Comparison of ENCODE assay signal across 8 cellular contexts in the genomic region with DNA sequence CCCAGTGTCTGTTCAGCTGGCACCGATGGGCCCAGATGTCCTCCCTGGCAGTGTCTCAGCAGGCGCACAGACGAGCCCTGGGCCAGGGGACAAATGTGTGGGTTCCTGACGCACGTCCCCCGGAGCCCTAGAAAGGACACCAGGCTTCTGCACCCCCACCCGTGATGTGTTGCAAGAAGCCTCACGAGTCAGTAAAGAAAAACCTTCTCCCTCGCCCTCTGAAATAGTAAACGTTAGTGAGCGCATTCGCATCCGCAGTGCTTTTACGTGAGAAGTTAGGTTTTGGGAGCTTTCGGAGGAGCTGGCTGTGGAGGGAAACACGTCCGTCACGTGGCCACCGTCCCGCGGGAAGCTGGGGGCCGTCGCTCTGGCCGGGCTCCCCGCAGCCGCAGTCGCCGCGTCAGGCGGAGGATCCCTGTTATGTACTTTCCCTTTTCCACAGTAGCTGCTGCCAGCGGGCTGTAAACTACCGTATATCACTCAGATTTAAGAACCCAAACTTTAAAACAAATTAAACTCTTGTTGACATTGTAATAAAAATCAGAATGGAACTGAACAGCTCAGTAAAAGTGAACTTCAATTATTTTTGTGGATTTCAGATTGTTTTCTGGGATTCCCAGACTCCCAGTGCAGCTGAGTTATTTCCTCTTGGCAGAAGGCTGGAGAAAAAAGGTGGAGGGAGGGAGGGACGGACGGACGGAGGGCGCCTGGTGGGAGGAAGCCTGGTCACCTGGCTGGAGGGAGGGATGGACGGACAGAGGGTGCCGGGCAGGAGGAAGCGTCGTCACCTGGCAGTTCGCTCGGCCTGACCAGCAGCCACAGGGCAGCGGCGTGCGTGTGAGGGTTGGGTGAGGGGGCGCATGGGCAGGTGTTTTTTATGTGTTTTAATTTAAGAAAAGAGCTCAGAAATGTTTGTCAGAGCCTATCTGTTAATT.
A peak's percentile ranks its signal among the peaks of the same experiment; 100 is the strongest.
DNase-seq lines count a peak whose midpoint lies in the region; ATAC-seq and TF ChIP-seq lines count a peak whose summit lies in the region.

No MANE protein-coding gene starts in this region.

- peaks cover 5% of the 10 kb centered on the region; the same call in 1 of the 3 replicates for H3K9me3 Mint-ChIP-seq in GM23338

- H3K9ac ChIP-seq in iPS-18a (ENCODE audit: low read length) = no peak overlapping the region

- H3K27ac ChIP-seq in GM23338 (ENCODE audit: low read depth) (no peak overlapping the region), iPS-18a (ENCODE audit: low read length) (no peak overlapping the region)

- peaks cover 20% of the 10 kb centered on the region for H3K27me3 Mint-ChIP-seq in GM23338 (ENCODE audit: insufficient read depth, low read depth, poor library complexity)

- intact Hi-C loops in sciatic nerve (cut with DNase I) = no loop called here

- H3K4me3 ChIP-seq in AG04449 (ENCODE audit: low read depth, low read length) (peak overlapping the region; percentile 1; the same call in 1 of the 2 replicates), GM23338 (no peak overlapping the region; the same call in 1 of the 2 replicates), astrocyte of the spinal cord (ENCODE audit: low read depth, low read length) (no peak overlapping the region), iPS-18a (ENCODE audit: low read length) (peak overlapping the region; percentile 44)

- TF ChIP-seq CTCF in AG04449 (IDR thresholded peaks at IDR 0.05; ENCODE audit: insufficient read depth, low read length, missing control alignments) (no peak), GM23338 (conservative IDR thresholded peaks at IDR 0.05; ENCODE audit: low read depth in 2 of 2) (no peak), astrocyte of the spinal cord (IDR thresholded peaks at IDR 0.05; ENCODE audit: low read depth, low read length) (no peak)

- DNase-seq in AG04449 (ENCODE audit: low read depth, low spot score) (no peak), GM23338 (ENCODE audit: low spot score) (no peak), astrocyte of the spinal cord (ENCODE audit: low read depth, low spot score) (peak; percentile 48), sciatic nerve (ENCODE audit: low spot score) (peak; percentile 92), HCEC 1CT (no peak)

- peak overlapping the region; percentile 59 for H3K4me3 Mint-ChIP-seq in GM23338

- POLR2A ChIA-PET in AG04449 (lab: Yijun Ruan, JAX) = interaction anchor here (0.6 to 2.0 kb wide), 2 partner anchors 22 to 155 kb away, joined by 3 to 6 read pairs; no protein-coding TSS in a partner anchor

- H4K20me1 ChIP-seq in GM23338 (replicated peaks; ENCODE audit: insufficient read depth) = no peaks in the 10 kb centered on the region

- no peak overlapping the region for H3K27ac Mint-ChIP-seq in GM23338

- ATAC-seq in GM23338 (peak; percentile 35), sciatic nerve (peak; percentile 90), HG03139 (IDR thresholded peaks at IDR 0.05; ENCODE audit: unreplicated experiment) (no peak), GM19463 (IDR thresholded peaks at IDR 0.05; ENCODE audit: unreplicated experiment) (no peak)

- H3K9me2 ChIP-seq in GM23338 (ENCODE audit: insufficient read depth) = no peaks in the 10 kb centered on the region

- no peaks in the 10 kb centered on the region for H3F3A ChIP-seq in GM23338 (replicated peaks; ENCODE audit: low read depth)

- no peaks in the 10 kb centered on the region for H3K27me3 ChIP-seq in GM23338 (ENCODE audit: insufficient read depth)
- peaks cover 29% of the 10 kb centered on the region for H3K27me3 ChIP-seq in iPS-18a (ENCODE audit: control insufficient read depth, insufficient read depth, low read length)

- H3K79me2 ChIP-seq in GM23338 (replicated peaks; ENCODE audit: insufficient read depth) = no peaks in the 10 kb centered on the region

- in situ Hi-C loops in astrocyte of the spinal cord (cut with HindIII; ENCODE audit: low sequenced_read_pairs) = no loop called here

- H3K4me2 ChIP-seq in GM23338 = peak overlapping the region; percentile 14; the same call in 1 of the 2 replicates

- no peaks in the 10 kb centered on the region for H3K9me3 ChIP-seq in iPS-18a (ENCODE audit: control insufficient read depth, low read depth, low read length)

- H3K36me3 Mint-ChIP-seq in GM23338 (ENCODE audit: low read depth) = peaks cover 5% of the 10 kb centered on the region; the same call in 1 of the 3 replicates

- H3K36me3 ChIP-seq in GM23338 (ENCODE audit: insufficient read depth) (no peaks in the 10 kb centered on the region), iPS-18a (ENCODE audit: control insufficient read depth, low read depth, low read length) (no peaks in the 10 kb centered on the region)

- peaks cover 11% of the 10 kb centered on the region for H3K4me1 Mint-ChIP-seq in GM23338

- CTCF ChIA-PET in AG04449 (lab: Yijun Ruan, JAX) = interaction anchor here (0.6 to 1.5 kb wide), 5 partner anchors 21 to 137 kb away, joined by 3 to 7 read pairs (median 3); no protein-coding TSS in a partner anchor

- peaks cover 8% of the 10 kb centered on the region for H3K4me1 ChIP-seq in GM23338 (ENCODE audit: insufficient read depth)
- peaks cover 13% of the 10 kb centered on the region for H3K4me1 ChIP-seq in iPS-18a (ENCODE audit: control insufficient read depth, low read depth, low read length)

- peak overlapping the region; percentile 4; the same call in 1 of the 2 replicates for H2AFZ ChIP-seq in GM23338

TF ChIP-seq in GM23338, 12 proteins besides CTCF, POLR2A, EP300 and RAD21 (continues in another document):
- TF ChIP-seq, protein P1, sequence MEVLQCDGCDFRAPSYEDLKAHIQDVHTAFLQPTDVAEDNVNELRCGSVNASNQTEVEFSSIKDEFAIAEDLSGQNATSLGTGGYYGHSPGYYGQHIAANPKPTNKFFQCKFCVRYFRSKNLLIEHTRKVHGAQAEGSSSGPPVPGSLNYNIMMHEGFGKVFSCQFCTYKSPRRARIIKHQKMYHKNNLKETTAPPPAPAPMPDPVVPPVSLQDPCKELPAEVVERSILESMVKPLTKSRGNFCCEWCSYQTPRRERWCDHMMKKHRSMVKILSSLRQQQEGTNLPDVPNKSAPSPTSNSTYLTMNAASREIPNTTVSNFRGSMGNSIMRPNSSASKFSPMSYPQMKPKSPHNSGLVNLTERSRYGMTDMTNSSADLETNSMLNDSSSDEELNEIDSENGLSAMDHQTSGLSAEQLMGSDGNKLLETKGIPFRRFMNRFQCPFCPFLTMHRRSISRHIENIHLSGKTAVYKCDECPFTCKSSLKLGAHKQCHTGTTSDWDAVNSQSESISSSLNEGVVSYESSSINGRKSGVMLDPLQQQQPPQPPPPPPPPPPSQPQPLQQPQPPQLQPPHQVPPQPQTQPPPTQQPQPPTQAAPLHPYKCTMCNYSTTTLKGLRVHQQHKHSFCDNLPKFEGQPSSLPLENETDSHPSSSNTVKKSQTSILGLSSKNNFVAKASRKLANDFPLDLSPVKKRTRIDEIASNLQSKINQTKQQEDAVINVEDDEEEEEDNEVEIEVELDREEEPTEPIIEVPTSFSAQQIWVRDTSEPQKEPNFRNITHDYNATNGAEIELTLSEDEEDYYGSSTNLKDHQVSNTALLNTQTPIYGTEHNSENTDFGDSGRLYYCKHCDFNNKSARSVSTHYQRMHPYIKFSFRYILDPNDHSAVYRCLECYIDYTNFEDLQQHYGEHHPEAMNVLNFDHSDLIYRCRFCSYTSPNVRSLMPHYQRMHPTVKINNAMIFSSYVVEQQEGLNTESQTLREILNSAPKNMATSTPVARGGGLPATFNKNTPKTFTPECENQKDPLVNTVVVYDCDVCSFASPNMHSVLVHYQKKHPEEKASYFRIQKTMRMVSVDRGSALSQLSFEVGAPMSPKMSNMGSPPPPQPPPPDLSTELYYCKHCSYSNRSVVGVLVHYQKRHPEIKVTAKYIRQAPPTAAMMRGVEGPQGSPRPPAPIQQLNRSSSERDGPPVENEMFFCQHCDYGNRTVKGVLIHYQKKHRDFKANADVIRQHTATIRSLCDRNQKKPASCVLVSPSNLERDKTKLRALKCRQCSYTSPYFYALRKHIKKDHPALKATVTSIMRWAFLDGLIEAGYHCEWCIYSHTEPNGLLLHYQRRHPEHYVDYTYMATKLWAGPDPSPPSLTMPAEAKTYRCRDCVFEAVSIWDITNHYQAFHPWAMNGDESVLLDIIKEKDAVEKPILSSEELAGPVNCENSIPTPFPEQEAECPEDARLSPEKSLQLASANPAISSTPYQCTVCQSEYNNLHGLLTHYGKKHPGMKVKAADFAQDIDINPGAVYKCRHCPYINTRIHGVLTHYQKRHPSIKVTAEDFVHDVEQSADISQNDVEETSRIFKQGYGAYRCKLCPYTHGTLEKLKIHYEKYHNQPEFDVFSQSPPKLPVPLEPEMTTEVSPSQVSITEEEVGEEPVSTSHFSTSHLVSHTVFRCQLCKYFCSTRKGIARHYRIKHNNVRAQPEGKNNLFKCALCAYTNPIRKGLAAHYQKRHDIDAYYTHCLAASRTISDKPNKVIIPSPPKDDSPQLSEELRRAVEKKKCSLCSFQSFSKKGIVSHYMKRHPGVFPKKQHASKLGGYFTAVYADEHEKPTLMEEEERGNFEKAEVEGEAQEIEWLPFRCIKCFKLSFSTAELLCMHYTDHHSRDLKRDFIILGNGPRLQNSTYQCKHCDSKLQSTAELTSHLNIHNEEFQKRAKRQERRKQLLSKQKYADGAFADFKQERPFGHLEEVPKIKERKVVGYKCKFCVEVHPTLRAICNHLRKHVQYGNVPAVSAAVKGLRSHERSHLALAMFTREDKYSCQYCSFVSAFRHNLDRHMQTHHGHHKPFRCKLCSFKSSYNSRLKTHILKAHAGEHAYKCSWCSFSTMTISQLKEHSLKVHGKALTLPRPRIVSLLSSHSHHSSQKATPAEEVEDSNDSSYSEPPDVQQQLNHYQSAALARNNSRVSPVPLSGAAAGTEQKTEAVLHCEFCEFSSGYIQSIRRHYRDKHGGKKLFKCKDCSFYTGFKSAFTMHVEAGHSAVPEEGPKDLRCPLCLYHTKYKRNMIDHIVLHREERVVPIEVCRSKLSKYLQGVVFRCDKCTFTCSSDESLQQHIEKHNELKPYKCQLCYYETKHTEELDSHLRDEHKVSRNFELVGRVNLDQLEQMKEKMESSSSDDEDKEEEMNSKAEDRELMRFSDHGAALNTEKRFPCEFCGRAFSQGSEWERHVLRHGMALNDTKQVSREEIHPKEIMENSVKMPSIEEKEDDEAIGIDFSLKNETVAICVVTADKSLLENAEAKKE (CRISPR knock-in tag; IDR thresholded peaks at IDR 0.05) = no peak
- no peak for TF ChIP-seq CREB1 (CRISPR knock-in tag; IDR thresholded peaks at IDR 0.05; ENCODE audit: low read depth)
- no peak for TF ChIP-seq EZH2phosphoT487 (IDR thresholded peaks at IDR 0.05; ENCODE audit: unreplicated experiment)
- TF ChIP-seq STAT1 (IDR thresholded peaks at IDR 0.05; ENCODE audit: unreplicated experiment) = no peak
- TF ChIP-seq ZNF331 (CRISPR knock-in tag; IDR thresholded peaks at IDR 0.05; ENCODE audit: low read depth) = no peak

Comparison
In these comparisons a context has a peak if more than half of its experiments do, and no peak if none do; other contexts are left out.
1. DNase-seq: peak in astrocyte of the spinal cord (single experiment) and sciatic nerve (single experiment); none in AG04449 (single experiment), GM23338 (single experiment) and HCEC 1CT (single experiment).
2. H3K4me3 ChIP-seq: peak in AG04449 (single experiment) and iPS-18a (single experiment); none in GM23338 (single experiment) and astrocyte of the spinal cord (single experiment).
3. ATAC-seq: peak in GM23338 (single experiment) and sciatic nerve (single experiment); none in HG03139 (single experiment) and GM19463 (single experiment).